ENCODE assay signal across 16 cellular contexts in genomic region chr19:48615145-48616040, GRCh38. TPM values are rescaled to one million over a fixed set of nuclear protein-coding genes. Genes with fewer than 3 reads are reported as not detected.
DNase-seq lines count a peak whose midpoint lies in the region; ATAC-seq, FAIRE-seq and TF ChIP-seq lines count a peak whose summit lies in the region.
"Had no signal": no experiment of that assay in that cellular context is flagged by ENCODE, and none has a peak within 500 bp of the region (broad histone marks: within the 10 kb centered on the region; RNA-seq: fewer than 3 reads in every experiment).

No MANE protein-coding gene starts in this region.

- DNase-seq in A673 (ENCODE audit: low spot score), result no peak
- DNase-seq in GM12878 (ENCODE audit: low read depth, low spot score), result no peak
- DNase-seq in gastrocnemius medialis, result no peak
- DNase-seq in HuH-7.5 (ENCODE audit: low spot score), result no peak
- no peak for DNase-seq in medulla oblongata (ENCODE audit: extremely low spot score)
- DNase-seq in MM.1S, result no peak
- DNase-seq: kidney glomerular epithelial cell, T1000 had no signal

- POLR2A ChIA-PET in A673 (lab: Charles Lee; ENCODE audit: low non-redundant PET) (no interaction called here), HEK293 (lab: Yijun Ruan, JAX) (interaction anchor here (0.8 to 3.8 kb wide), 6 partner anchors 8 to 30 kb away, joined by 3 to 28 read pairs (median 6); partner anchors contain the start of gene CA11), GM12878 (lab: Charles Lee) (interaction anchor here (1.0 kb wide), 1 partner anchor 41 kb away, joined by 4 read pairs; no protein-coding TSS in a partner anchor)

- H3K9ac ChIP-seq in GM12878 (ENCODE audit: control insufficient read depth, insufficient read depth, low read length) (no peak overlapping the region), MM.1S (ENCODE audit: low read length) (no peak overlapping the region)

- no peak overlapping the region for H3K4me2 ChIP-seq in GM12878 (ENCODE audit: control insufficient read depth, insufficient read depth)
- no peak overlapping the region for H3K4me2 ChIP-seq in MM.1S (ENCODE audit: low read depth, low read length)

- no peaks in the 10 kb centered on the region for H3K27me3 ChIP-seq in A673 (replicated peaks; ENCODE audit: insufficient read depth, low read depth, low read length, poor library complexity)
- H3K27me3 ChIP-seq in GM12878 (replicated peaks in 1 of 2; ENCODE audit: control insufficient read depth in 2 of 2, insufficient read depth in 2 of 2, low read length in 1 of 2), result no peaks in the 10 kb centered on the region
- no peaks in the 10 kb centered on the region for H3K27me3 ChIP-seq in gastrocnemius medialis
- no peaks in the 10 kb centered on the region for H3K27me3 ChIP-seq in MM.1S (replicated peaks; ENCODE audit: insufficient read depth, low read length)
- H3K27me3 ChIP-seq: adrenal gland, esophagus muscularis mucosa had no signal

- H3K9me3 ChIP-seq in A673 (ENCODE audit: low read depth, low read length, poor library complexity, severe bottlenecking) (no peaks in the 10 kb centered on the region), HEK293 (ENCODE audit: control insufficient read depth, insufficient read depth, low read depth, low read length) (no peaks in the 10 kb centered on the region), GM12878 (replicated peaks; ENCODE audit: control insufficient read depth, insufficient read depth, low read length) (no peaks in the 10 kb centered on the region), mesodermal cell (ENCODE audit: control insufficient read depth, low read length) (no peaks in the 10 kb centered on the region), gastrocnemius medialis (no peaks in the 10 kb centered on the region), MM.1S (replicated peaks; ENCODE audit: insufficient read depth, low read length) (no peaks in the 10 kb centered on the region)
- H3K9me3 ChIP-seq: adrenal gland, esophagus muscularis mucosa had no signal

- H2AFZ ChIP-seq in GM12878 (ENCODE audit: control insufficient read depth, low read depth, low read length) (no peak overlapping the region), MM.1S (ENCODE audit: low read length) (no peak overlapping the region)

- peak overlapping the region; percentile 32 for H3K27ac ChIP-seq in A673 (ENCODE audit: low read depth, low read length, poor library complexity, severe bottlenecking)
- peak overlapping the region; percentile 100 for H3K27ac ChIP-seq in HEK293 (ENCODE audit: extremely low read depth, low read depth, low read length)
- no peak overlapping the region for H3K27ac ChIP-seq in GM12878 (ENCODE audit: control insufficient read depth, insufficient read depth)
- peak overlapping the region; percentile 43 for H3K27ac ChIP-seq in mesodermal cell (ENCODE audit: low read depth, low read length, severe bottlenecking)
- H3K27ac ChIP-seq in gastrocnemius medialis, result peak overlapping the region in 2 of 4 donors; percentile 0 to 89
- H3K27ac ChIP-seq in MM.1S (ENCODE audit: low read length), result no peak overlapping the region
- H3K27ac ChIP-seq: adrenal gland had no signal

- TF ChIP-seq CTCF in A673 (conservative IDR thresholded peaks at IDR 0.05; ENCODE audit: low read depth, low read length), result no peak
- TF ChIP-seq CTCF in HEK293 (tag by site-specific recombination; IDR thresholded peaks at IDR 0.05), result no peak
- TF ChIP-seq CTCF in GM12878 (IDR thresholded peaks at IDR 0.05 in 2 of 3, conservative IDR thresholded peaks at IDR 0.05 in 1 of 3; ENCODE audit: control insufficient read depth in 2 of 3, extremely low read depth in 1 of 3, insufficient read depth in 1 of 3, low read depth in 3 of 3, low read length in 3 of 3), result no peak
- no peak for TF ChIP-seq CTCF in gastrocnemius medialis (IDR thresholded peaks at IDR 0.05 in 4 of 5, conservative IDR thresholded peaks at IDR 0.05 in 1 of 5)
- TF ChIP-seq CTCF in MM.1S (IDR thresholded peaks at IDR 0.05; ENCODE audit: low read length), result no peak

- TF ChIP-seq RAD21 in GM12878 (IDR thresholded peaks at IDR 0.05; ENCODE audit: insufficient read depth, low read depth, low read length), result no peak

- peaks cover 37% of the 10 kb centered on the region for H3K36me3 ChIP-seq in A673 (ENCODE audit: insufficient read depth, low read length, poor library complexity, severe bottlenecking)
- peaks cover 14 to 40% of the 10 kb centered on the region in 2 experiments for H3K36me3 ChIP-seq in HEK293 (ENCODE audit: control insufficient read depth in 2 of 2, insufficient read depth in 1 of 2, low read length in 2 of 2)
- H3K36me3 ChIP-seq in GM12878 (ENCODE audit: control insufficient read depth in 2 of 2, insufficient read depth in 2 of 2, low read length in 1 of 2), result peaks cover 25 to 32% of the 10 kb centered on the region in 2 experiments
- peaks cover 44% of the 10 kb centered on the region for H3K36me3 ChIP-seq in mesodermal cell (ENCODE audit: control insufficient read depth, insufficient read depth, low read length)
- H3K36me3 ChIP-seq in gastrocnemius medialis, result peaks cover 3 to 29% of the 10 kb centered on the region in 2 donors
- H3K36me3 ChIP-seq in MM.1S (replicated peaks; ENCODE audit: insufficient read depth, low read length), result peaks cover 19% of the 10 kb centered on the region

- H3K4me1 ChIP-seq in A673 (ENCODE audit: insufficient read depth, low read length, poor library complexity, severe bottlenecking) (peaks cover 20% of the 10 kb centered on the region), HEK293 (ENCODE audit: control insufficient read depth, insufficient read depth, low read length) (peaks cover 27% of the 10 kb centered on the region), GM12878 (ENCODE audit: control insufficient read depth, insufficient read depth, low read length) (peaks cover 12% of the 10 kb centered on the region), mesodermal cell (ENCODE audit: control insufficient read depth, insufficient read depth, low read length, poor library complexity, severe bottlenecking) (peaks cover 31% of the 10 kb centered on the region), gastrocnemius medialis (peaks cover 34 to 55% of the 10 kb centered on the region in 2 donors), MM.1S (ENCODE audit: low read length) (peaks cover 13% of the 10 kb centered on the region)

- H3K9me2 ChIP-seq in MM.1S (replicated peaks; ENCODE audit: insufficient read depth, low read length), result no peaks in the 10 kb centered on the region

- no peak for ATAC-seq in GM12878
- no peak for ATAC-seq in gastrocnemius medialis

- in situ Hi-C loops in GM12878 (cut with MboI), result no loop called here
- in situ Hi-C loops in gastrocnemius medialis (cut with MboI; ENCODE audit: low sequenced_read_pairs in 4 of 4), result no loop called here

- SMC1A ChIA-PET in GM12878 (lab: Charles Lee; ENCODE audit: uncharacterized antibody, unreplicated experiment), result no interaction called here

- RAD21 ChIA-PET in GM12878 (lab: Charles Lee; ENCODE audit: unreplicated experiment), result no interaction called here

- H4K20me1 ChIP-seq in GM12878 (ENCODE audit: control insufficient read depth, insufficient read depth) (peaks cover 15% of the 10 kb centered on the region), MM.1S (ENCODE audit: insufficient read depth, low read length) (peaks cover 28% of the 10 kb centered on the region)

- H3K4me3 ChIP-seq in A673 (ENCODE audit: low read depth, low read length, poor library complexity, severe bottlenecking) (no peak overlapping the region), HEK293 (ENCODE audit: low read depth, low read length) (no peak overlapping the region), GM12878 (no peak overlapping the region), mesodermal cell (ENCODE audit: extremely low read depth, insufficient read depth, low read length, poor library complexity, severe bottlenecking) (no peak overlapping the region), gastrocnemius medialis (no peak overlapping the region), MM.1S (ENCODE audit: low read length) (no peak overlapping the region)
- H3K4me3 ChIP-seq: adrenal gland, esophagus muscularis mucosa had no signal

- WGBS in GM12878 (ENCODE audit: insufficient coverage, insufficient replicate concordance, low lambda C conversion rate, missing lambda C conversion rate), result 80% methylated on average over 21 of the region's 21 CpGs
- 78 to 82% methylated on average over 9 to 18 of the region's 21 CpGs for WGBS in mesodermal cell (ENCODE audit: insufficient coverage in 2 of 2), 2 experiments

- CTCF ChIA-PET in A673 (lab: Charles Lee), result interaction anchor here (0.6 kb wide), 1 partner anchor 92 kb away, joined by 4 read pairs; no protein-coding TSS in a partner anchor
- CTCF ChIA-PET in HEK293 (lab: Yijun Ruan, JAX), result interaction anchor here (0.6 kb wide), 1 partner anchor 943 kb away, joined by 3 read pairs; no protein-coding TSS in a partner anchor
- CTCF ChIA-PET in GM12878 (lab: Yijun Ruan, JAX), result no interaction called here

- no peak for TF ChIP-seq EP300 in GM12878 (IDR thresholded peaks at IDR 0.05; ENCODE audit: borderline replicate concordance in 1 of 2, control insufficient read depth in 1 of 2, low read depth in 2 of 2, low read length in 2 of 2)

- H3F3A ChIP-seq in MM.1S (ENCODE audit: insufficient read depth, low read length), result peaks cover 33% of the 10 kb centered on the region

- FAIRE-seq in GM12878 (lab: Jason Lieb, UNC), result no peak
- FAIRE-seq: GM12892 had no signal

- BruUV-seq in A673 (replicated peaks; lab: Mats Ljungman, UMichigan) (no TSS peak), GM12878 (replicated peaks; lab: Mats Ljungman, UMichigan) (no TSS peak)

- intact Hi-C loops in A673 (cut with micrococcal nuclease; ENCODE audit: unreplicated experiment) (no loop called here), GM12878 (cut with micrococcal nuclease; ENCODE audit: unreplicated experiment) (no loop called here), gastrocnemius medialis (cut with DNase I; ENCODE audit: low total_unique reads) (no loop called here)

- H3K79me2 ChIP-seq in GM12878 (ENCODE audit: control insufficient read depth, insufficient read depth, low read length), result peaks cover 45% of the 10 kb centered on the region
- peaks cover 39% of the 10 kb centered on the region for H3K79me2 ChIP-seq in MM.1S (ENCODE audit: low read length)

- TF ChIP-seq POLR2A in GM12878 (IDR thresholded peaks at IDR 0.05; ENCODE audit: low read depth, low read length) (peak; percentile 46; the same call in 1 of the 2 replicates), gastrocnemius medialis (IDR thresholded peaks at IDR 0.05) (no peak)

RNA-seq across cellular contexts. Expression of gene FAM83E, which starts 0.5 kb away (rescaled TPM):
- total RNA-seq in A673 (2021) (5.5 and 6.1 TPM in 2 replicates), GM12878 (2014; rRNA removed) (0.44 and 1.6 TPM in 2 replicates), GM12878 (2014; rRNA removed; fragmentation: Illumina TruSeq; extraction: Trizol) (0.31 and 0.88 TPM in 2 replicates), GM12878 (2021) (1.3 and 2.5 TPM in 2 replicates), gastrocnemius medialis (under 1 TPM in 1 of 4 donors, not detected in 3; 0.15 TPM)
- total RNA-seq in GM12878 (2013; cell fraction: nucleolus; rRNA removed), result 6.6 and 8.7 TPM in 2 replicates
- 0.13 TPM for polyA plus RNA-seq in GM12878 (2011; ENCODE audit: low read depth)
- polyA plus RNA-seq in GM12878 (2011; rRNA removed) (0.10 and 0.29 TPM in 2 replicates), GM12878 (2014; fragmentation: Illumina TruSeq; extraction: Trizol) (not detected in 2 replicates), GM12878 (2014; fragmentation: Nextera tagmentation; extraction: Ambion mirVana) (not detected), GM12878 (2014; rRNA removed) (0.35 and 0.72 TPM in 2 replicates), GM12878 (2016; fragmentation: Nextera tagmentation; extraction: Ambion mirVana) (under 1 TPM in 1 of 2 experiments, not detected in 1; 0.14 TPM)
- polyA plus RNA-seq in GM12878 (2011; cell fraction: cytosol; rRNA removed), result 0.33 and 0.53 TPM in 2 replicates
- polyA plus RNA-seq in GM12878 (2011; cell fraction: nucleus; rRNA removed), result 0.81 and 1.8 TPM in 2 replicates
- polyA plus RNA-seq in GM12878 (2012), result 0.13 and 0.24 TPM in 2 replicates
- polyA minus RNA-seq in GM12878 (2011; rRNA and poly(A)+ RNA removed), result 0.44 and 1.8 TPM in 2 replicates
- polyA minus RNA-seq in GM12878 (2011; cell fraction: cytosol; rRNA and poly(A)+ RNA removed), result not detected in 2 replicates
- polyA minus RNA-seq in GM12878 (2011; cell fraction: nucleus; rRNA and poly(A)+ RNA removed), result 5.2 and 9.2 TPM in 2 replicates
- 0.44 TPM for polyA plus RNA-seq in mesodermal cell (2013, experiment 1 of 2)
- polyA plus RNA-seq in mesodermal cell (2013, experiment 2 of 2), result not detected
- total RNA-seq: LHCN-M2, renal cortical epithelial cell had no signal
- polyA plus RNA-seq: CD4-positive, alpha-beta memory T cell had no signal

RNA-seq across cellular contexts. Expression of gene RPL18, which starts 3.6 kb away (rescaled TPM):
- 1,417 and 1,448 TPM in 2 replicates for total RNA-seq in A673 (2021)
- 289 and 293 TPM in 2 replicates for total RNA-seq in GM12878 (2013; cell fraction: nucleolus; rRNA removed)
- 3,864 and 4,267 TPM in 2 replicates for total RNA-seq in GM12878 (2014; rRNA removed)
- 2,138 and 2,306 TPM in 2 replicates for total RNA-seq in GM12878 (2014; rRNA removed; fragmentation: Illumina TruSeq; extraction: Trizol)
- 2,548 and 2,593 TPM in 2 replicates for total RNA-seq in GM12878 (2021)
- polyA plus RNA-seq in GM12878 (2011; ENCODE audit: low read depth), result 2,279 TPM
- 786 and 1,901 TPM in 2 replicates for polyA plus RNA-seq in GM12878 (2011; rRNA removed)
- polyA plus RNA-seq in GM12878 (2011; cell fraction: cytosol; rRNA removed), result 2,627 and 2,723 TPM in 2 replicates
- polyA plus RNA-seq in GM12878 (2011; cell fraction: nucleus; rRNA removed), result 1,070 and 1,187 TPM in 2 replicates
- polyA plus RNA-seq in GM12878 (2012), result 3,508 and 3,752 TPM in 2 replicates
- polyA plus RNA-seq in GM12878 (2014; fragmentation: Illumina TruSeq; extraction: Trizol), result 1,711 and 2,137 TPM in 2 replicates
- 100 to 1,000 TPM; 393 to 844 TPM for polyA plus RNA-seq in GM12878 (2014; fragmentation: Nextera tagmentation; extraction: Ambion mirVana)
- 3,670 and 3,986 TPM in 2 replicates for polyA plus RNA-seq in GM12878 (2014; rRNA removed)
- polyA plus RNA-seq in GM12878 (2016; fragmentation: Nextera tagmentation; extraction: Ambion mirVana), result 1,000 to 10,000 TPM; 1,291 to 1,299 TPM
- 387 and 961 TPM in 2 replicates for polyA minus RNA-seq in GM12878 (2011; rRNA and poly(A)+ RNA removed)
- polyA minus RNA-seq in GM12878 (2011; cell fraction: cytosol; rRNA and poly(A)+ RNA removed), result 657 and 660 TPM in 2 replicates
- 152 and 213 TPM in 2 replicates for polyA minus RNA-seq in GM12878 (2011; cell fraction: nucleus; rRNA and poly(A)+ RNA removed)
- 1,420 TPM for polyA plus RNA-seq in mesodermal cell (2013, experiment 1 of 2)
- 1,243 TPM for polyA plus RNA-seq in mesodermal cell (2013, experiment 2 of 2)
- total RNA-seq in gastrocnemius medialis, result 1,000 to 10,000 TPM; 1,223 to 1,420 (median 1,299) TPM

RNA-seq across cellular contexts. Expression of gene SPHK2, which starts 3.9 kb away (rescaled TPM):
- total RNA-seq in A673 (2021), result 38.8 and 43.0 TPM in 2 replicates
- 31.6 and 32.6 TPM in 2 replicates for total RNA-seq in GM12878 (2013; cell fraction: nucleolus; rRNA removed)
- 12.4 and 15.9 TPM in 2 replicates for total RNA-seq in GM12878 (2014; rRNA removed)
- 6.5 and 7.1 TPM in 2 replicates for total RNA-seq in GM12878 (2014; rRNA removed; fragmentation: Illumina TruSeq; extraction: Trizol)
- 33.1 and 40.5 TPM in 2 replicates for total RNA-seq in GM12878 (2021)
- polyA plus RNA-seq in GM12878 (2011; ENCODE audit: low read depth), result 3.6 TPM
- 3.0 and 5.7 TPM in 2 replicates for polyA plus RNA-seq in GM12878 (2011; rRNA removed)
- 9.0 and 13.9 TPM in 2 replicates for polyA plus RNA-seq in GM12878 (2011; cell fraction: cytosol; rRNA removed)
- 35.3 and 48.6 TPM in 2 replicates for polyA plus RNA-seq in GM12878 (2011; cell fraction: nucleus; rRNA removed)
- polyA plus RNA-seq in GM12878 (2012), result 11.0 and 11.4 TPM in 2 replicates
- 2.2 and 4.7 TPM in 2 replicates for polyA plus RNA-seq in GM12878 (2014; fragmentation: Illumina TruSeq; extraction: Trizol)
- polyA plus RNA-seq in GM12878 (2014; fragmentation: Nextera tagmentation; extraction: Ambion mirVana), result under 1 TPM; 0.37 to 0.75 TPM
- polyA plus RNA-seq in GM12878 (2014; rRNA removed), result 26.4 and 31.5 TPM in 2 replicates
- 10 to 100 TPM; 29.7 to 31.7 TPM for polyA plus RNA-seq in GM12878 (2016; fragmentation: Nextera tagmentation; extraction: Ambion mirVana)
- polyA minus RNA-seq in GM12878 (2011; rRNA and poly(A)+ RNA removed), result 10.2 and 16.4 TPM in 2 replicates
- 7.8 and 8.0 TPM in 2 replicates for polyA minus RNA-seq in GM12878 (2011; cell fraction: cytosol; rRNA and poly(A)+ RNA removed)
- 12.0 and 29.9 TPM in 2 replicates for polyA minus RNA-seq in GM12878 (2011; cell fraction: nucleus; rRNA and poly(A)+ RNA removed)
- polyA plus RNA-seq in mesodermal cell (2013, experiment 1 of 2), result 9.4 TPM
- 8.7 TPM for polyA plus RNA-seq in mesodermal cell (2013, experiment 2 of 2)
- total RNA-seq in gastrocnemius medialis, result 10 to 100 TPM in 2 of 4 donors, 1 to 10 TPM in 2; 7.8 to 12.4 (median 9.2) TPM

RNA-seq across cellular contexts. Expression of gene SPACA4, which starts 8.9 kb away (rescaled TPM):
- total RNA-seq in A673 (2021) (not detected in 2 replicates), GM12878 (2014; rRNA removed) (not detected in 2 replicates), GM12878 (2014; rRNA removed; fragmentation: Illumina TruSeq; extraction: Trizol) (not detected in 2 replicates), GM12878 (2021) (not detected in 2 replicates), gastrocnemius medialis (not detected)
- total RNA-seq in GM12878 (2013; cell fraction: nucleolus; rRNA removed), result not detected in 2 replicates
- not detected for polyA plus RNA-seq in GM12878 (2011; ENCODE audit: low read depth)
- polyA plus RNA-seq in GM12878 (2011; rRNA removed) (not detected in 2 replicates), GM12878 (2014; fragmentation: Illumina TruSeq; extraction: Trizol) (not detected in 2 replicates), GM12878 (2014; fragmentation: Nextera tagmentation; extraction: Ambion mirVana) (not detected), GM12878 (2014; rRNA removed) (not detected in 2 replicates), GM12878 (2016; fragmentation: Nextera tagmentation; extraction: Ambion mirVana) (not detected)
- not detected in 2 replicates for polyA plus RNA-seq in GM12878 (2011; cell fraction: cytosol; rRNA removed)
- not detected in 2 replicates for polyA plus RNA-seq in GM12878 (2011; cell fraction: nucleus; rRNA removed)
- not detected in 2 replicates for polyA plus RNA-seq in GM12878 (2012)
- polyA minus RNA-seq in GM12878 (2011; rRNA and poly(A)+ RNA removed), result not detected in 2 replicates
- not detected in 2 replicates for polyA minus RNA-seq in GM12878 (2011; cell fraction: cytosol; rRNA and poly(A)+ RNA removed)
- not detected in 2 replicates for polyA minus RNA-seq in GM12878 (2011; cell fraction: nucleus; rRNA and poly(A)+ RNA removed)
- not detected for polyA plus RNA-seq in mesodermal cell (2013, experiment 1 of 2)
- polyA plus RNA-seq in mesodermal cell (2013, experiment 2 of 2), result not detected
- total RNA-seq: adrenal gland; CD4-positive, alpha-beta memory T cell; esophagus muscularis mucosa; LHCN-M2; renal cortical epithelial cell had no signal
- polyA plus RNA-seq: adrenal gland; CD4-positive, alpha-beta memory T cell had no signal

RNA-seq across cellular contexts. Expression of gene DBP, which starts 21.8 kb away (rescaled TPM):
- total RNA-seq in A673 (2021) (14.2 and 22.1 TPM in 2 replicates), GM12878 (2014; rRNA removed) (10.5 and 10.6 TPM in 2 replicates), GM12878 (2014; rRNA removed; fragmentation: Illumina TruSeq; extraction: Trizol) (7.0 and 8.1 TPM in 2 replicates), GM12878 (2021) (6.7 and 7.3 TPM in 2 replicates), gastrocnemius medialis (10 to 100 TPM in 1 of 4 donors, 1 to 10 TPM in 3; 1.7 to 12.9 (median 4.4) TPM)
- total RNA-seq in GM12878 (2013; cell fraction: nucleolus; rRNA removed), result 18.1 and 21.7 TPM in 2 replicates
- 5.0 TPM for polyA plus RNA-seq in GM12878 (2011; ENCODE audit: low read depth)
- polyA plus RNA-seq in GM12878 (2011; rRNA removed) (6.0 and 9.8 TPM in 2 replicates), GM12878 (2014; fragmentation: Illumina TruSeq; extraction: Trizol) (5.0 and 5.1 TPM in 2 replicates), GM12878 (2014; fragmentation: Nextera tagmentation; extraction: Ambion mirVana) (1 to 10 TPM; 2.0 to 2.6 TPM), GM12878 (2014; rRNA removed) (9.4 and 9.7 TPM in 2 replicates), GM12878 (2016; fragmentation: Nextera tagmentation; extraction: Ambion mirVana) (1 to 10 TPM; 4.0 to 7.1 TPM)
- polyA plus RNA-seq in GM12878 (2011; cell fraction: cytosol; rRNA removed), result 13.1 and 14.1 TPM in 2 replicates
- polyA plus RNA-seq in GM12878 (2011; cell fraction: nucleus; rRNA removed), result 10.3 and 11.2 TPM in 2 replicates
- 12.9 and 16.4 TPM in 2 replicates for polyA plus RNA-seq in GM12878 (2012)
- polyA minus RNA-seq in GM12878 (2011; rRNA and poly(A)+ RNA removed), result 6.6 and 9.1 TPM in 2 replicates
- 2.6 and 7.4 TPM in 2 replicates for polyA minus RNA-seq in GM12878 (2011; cell fraction: cytosol; rRNA and poly(A)+ RNA removed)
- polyA minus RNA-seq in GM12878 (2011; cell fraction: nucleus; rRNA and poly(A)+ RNA removed), result 3.9 and 4.3 TPM in 2 replicates
- polyA plus RNA-seq in mesodermal cell (2013, experiment 1 of 2), result 4.5 TPM
- 2.7 TPM for polyA plus RNA-seq in mesodermal cell (2013, experiment 2 of 2)

Comparison
In these comparisons a context has a peak if more than half of its experiments do, and no peak if none do; other contexts are left out.
1. H3K27ac ChIP-seq: peak in A673 (single experiment), HEK293 (single experiment) and mesodermal cell (single experiment); none in GM12878 (single experiment) and MM.1S (single experiment).